Comparison of ENCODE assay signal across 17 cellular contexts in the genomic region with DNA sequence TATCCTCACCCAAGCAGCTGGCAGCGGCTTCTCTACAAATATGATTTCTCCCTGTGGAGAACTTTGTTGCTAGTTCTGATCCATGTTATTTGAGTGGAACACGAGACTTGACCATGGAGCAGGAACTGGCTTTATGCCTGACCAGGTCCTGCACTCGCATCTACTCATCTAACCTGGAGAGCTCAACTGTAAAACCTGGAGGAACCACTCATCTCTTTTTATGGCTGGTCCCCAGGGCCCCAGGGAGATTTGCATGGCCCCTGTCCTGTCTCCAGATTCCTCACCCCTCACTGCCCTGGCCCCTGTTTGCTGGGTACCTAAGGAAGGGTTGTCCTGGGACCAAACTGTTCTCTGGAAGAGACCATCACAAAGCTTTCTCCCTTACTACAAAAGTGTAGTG. TPM values are rescaled to one million over a fixed set of nuclear protein-coding genes. Genes with fewer than 3 reads are reported as not detected.
A peak's percentile ranks its signal among the peaks of the same experiment; 100 is the strongest.
DNase-seq lines count a peak whose midpoint lies in the region; ATAC-seq, FAIRE-seq and TF ChIP-seq lines count a peak whose summit lies in the region.
"Had no signal": no experiment of that assay in that cellular context is flagged by ENCODE, and none has a peak within 500 bp of the region (broad histone marks: within the 10 kb centered on the region; RNA-seq: fewer than 3 reads in every experiment).

No MANE protein-coding gene starts in this region.

- H3K23ac ChIP-seq in trophoblast cell (ENCODE audit: low read length): no peak overlapping the region

- H2AFZ ChIP-seq in astrocyte (ENCODE audit: low read depth, low read length) (no peak overlapping the region), trophoblast cell (ENCODE audit: insufficient read depth, low read length, poor library complexity) (no peak overlapping the region)

- no peak overlapping the region for H2AK5ac ChIP-seq in trophoblast cell (ENCODE audit: low read length)

- no peak overlapping the region for H4K91ac ChIP-seq in trophoblast cell (ENCODE audit: low read depth, low read length)

- H2BK12ac ChIP-seq in trophoblast cell (ENCODE audit: low read length): no peak overlapping the region

- H3K4me3 Mint-ChIP-seq in astrocyte (ENCODE audit: unreplicated experiment): peak overlapping the region; percentile 57
- no peak overlapping the region for H3K4me3 Mint-ChIP-seq in chondrocyte (ENCODE audit: unreplicated experiment)
- H3K4me3 Mint-ChIP-seq: dendritic cell treated with granulocyte-macrophage colony-stimulating factor and Interleukin-4, amounts not matched to agents 40 ng/mL and 50 ng/mL, for 4 days had no signal

- H3K9me3 Mint-ChIP-seq in astrocyte (ENCODE audit: unreplicated experiment) (peaks cover 4% of the 10 kb centered on the region), chondrocyte (ENCODE audit: low read depth) (peaks cover 9% of the 10 kb centered on the region)
- H3K9me3 Mint-ChIP-seq: dendritic cell treated with granulocyte-macrophage colony-stimulating factor and Interleukin-4, amounts not matched to agents 40 ng/mL and 50 ng/mL, for 4 days had no signal

- no peak overlapping the region for H3K14ac ChIP-seq in trophoblast cell (ENCODE audit: low read length)

- no peak overlapping the region for H3K4me2 ChIP-seq in astrocyte (ENCODE audit: low read length)
- H3K4me2 ChIP-seq in trophoblast cell (ENCODE audit: low read length): no peak overlapping the region

- H3K27ac ChIP-seq in astrocyte (ENCODE audit: low read depth, low read length) (no peak overlapping the region), trophoblast cell (ENCODE audit: low read depth, low read length) (no peak overlapping the region)
- H3K27ac ChIP-seq: heart right ventricle, SK-N-MC had no signal

- peaks cover 13% of the 10 kb centered on the region for H3K4me1 Mint-ChIP-seq in astrocyte (ENCODE audit: low read depth, unreplicated experiment)
- H3K4me1 Mint-ChIP-seq in chondrocyte (ENCODE audit: low read depth): peaks cover 49% of the 10 kb centered on the region

- no peak overlapping the region for H4K8ac ChIP-seq in trophoblast cell (ENCODE audit: low read depth, low read length)

- no CpG with 5 or more reads among the region's 3 CpGs for WGBS in trophoblast cell (ENCODE audit: extremely low coverage, insufficient coverage, insufficient read length)

- no peak for DNase-seq in astrocyte (ENCODE audit: low read depth)
- DNase-seq in trophoblast cell: no peak
- no peak for DNase-seq in foreskin fibroblast
- no peak for DNase-seq in activated CD8-positive, alpha-beta memory T cell treated with anti-CD3 and anti-CD28 coated beads, Interleukin-2, amount 50 U/mL, for 48 hours
- no peak for DNase-seq in epidermal melanocyte (ENCODE audit: insufficient read length, low spot score)
- no peak for DNase-seq in chondrocyte (ENCODE audit: low spot score)
- DNase-seq: activated effector memory CD4-positive, alpha-beta T cell treated with anti-CD3 and anti-CD28 coated beads, Interleukin-2, amount 50 U/mL, for 16 hours; DMS 273 treated with DMSO at 0.1 percent for 48 hours had no signal

- TF ChIP-seq CTCF in astrocyte (IDR thresholded peaks at IDR 0.05; ENCODE audit: insufficient read depth, low read depth, low read length) (no peak), foreskin fibroblast (IDR thresholded peaks at IDR 0.05; ENCODE audit: low read depth, low read length) (no peak), chondrocyte (IDR thresholded peaks at IDR 0.05) (no peak)

- peaks cover 6% of the 10 kb centered on the region for H3K79me1 ChIP-seq in trophoblast cell (ENCODE audit: low read length)

- H3K27ac Mint-ChIP-seq in astrocyte (ENCODE audit: unreplicated experiment): no peak overlapping the region
- H3K27ac Mint-ChIP-seq in chondrocyte (ENCODE audit: unreplicated experiment): no peak overlapping the region
- H3K27ac Mint-ChIP-seq: IgD-negative memory B cell had no signal

- peak overlapping the region; percentile 90 for H3K4me3 ChIP-seq in astrocyte (ENCODE audit: insufficient read depth, low read depth, low read length)
- no peak overlapping the region for H3K4me3 ChIP-seq in trophoblast cell (ENCODE audit: low read depth, low read length)
- no peak overlapping the region for H3K4me3 ChIP-seq in foreskin fibroblast (ENCODE audit: low read depth in 1 of 2, low read length in 2 of 2)
- H3K4me3 ChIP-seq: mucosa of descending colon had no signal

- H3K18ac ChIP-seq in trophoblast cell (ENCODE audit: low read length): peak overlapping the region; percentile 86

- H3K27me3 Mint-ChIP-seq in astrocyte (ENCODE audit: low read depth, unreplicated experiment) (no peaks in the 10 kb centered on the region), chondrocyte (ENCODE audit: low read depth) (no peaks in the 10 kb centered on the region)

- FAIRE-seq in astrocyte (lab: Jason Lieb, UNC): no peak

- ATAC-seq in GM19043 (IDR thresholded peaks at IDR 0.05; ENCODE audit: low read depth, unreplicated experiment) (peak; percentile 30), HG03139 (IDR thresholded peaks at IDR 0.05; ENCODE audit: unreplicated experiment) (peak; percentile 34)

- no peaks in the 10 kb centered on the region for H3K9me3 ChIP-seq in astrocyte (ENCODE audit: insufficient read depth, low read depth, low read length)
- peaks cover under 1% of the 10 kb centered on the region for H3K9me3 ChIP-seq in trophoblast cell (ENCODE audit: insufficient read depth, low read depth, low read length)
- H3K9me3 ChIP-seq: mucosa of descending colon had no signal

- peaks cover 21% of the 10 kb centered on the region for H4K20me1 ChIP-seq in astrocyte (ENCODE audit: insufficient read depth, low read length)

- H4K12ac ChIP-seq in trophoblast cell (ENCODE audit: low read depth, low read length): peak overlapping the region; percentile 77

- H3K36me3 Mint-ChIP-seq in astrocyte (ENCODE audit: low read depth, unreplicated experiment) (peaks cover 5% of the 10 kb centered on the region), chondrocyte (ENCODE audit: low read depth) (peaks cover 13% of the 10 kb centered on the region)

- H3K79me2 ChIP-seq in astrocyte (ENCODE audit: insufficient read depth, low read length) (peaks cover 71% of the 10 kb centered on the region), trophoblast cell (ENCODE audit: control insufficient read depth, insufficient read depth, low read length, poor library complexity) (peaks cover 8% of the 10 kb centered on the region)

- H3K27me3 ChIP-seq in astrocyte (ENCODE audit: insufficient read depth, low read length) (no peaks in the 10 kb centered on the region), trophoblast cell (ENCODE audit: insufficient read depth, low read length) (no peaks in the 10 kb centered on the region)

- H2BK5ac ChIP-seq in trophoblast cell (ENCODE audit: low read depth, low read length, poor library complexity): no peak overlapping the region

- H3K4me1 ChIP-seq in astrocyte (ENCODE audit: insufficient read depth, low read length): peaks cover 9% of the 10 kb centered on the region
- H3K4me1 ChIP-seq in trophoblast cell (ENCODE audit: control insufficient read depth in 1 of 2, insufficient read depth in 2 of 2, low read length in 2 of 2): peaks cover 4 to 5% of the 10 kb centered on the region in 2 experiments

- H3K36me3 ChIP-seq in astrocyte (ENCODE audit: insufficient read depth, low read length): no peaks in the 10 kb centered on the region
- peaks cover 0 to under 1% of the 10 kb centered on the region in 2 experiments for H3K36me3 ChIP-seq in trophoblast cell (ENCODE audit: control insufficient read depth in 1 of 2, insufficient read depth in 2 of 2, low read length in 2 of 2)

- H3K4ac ChIP-seq in trophoblast cell (ENCODE audit: low read depth, low read length): no peak overlapping the region

- H3K9ac ChIP-seq in astrocyte (ENCODE audit: low read length): no peak overlapping the region
- H3K9ac ChIP-seq in trophoblast cell (ENCODE audit: low read length): no peak overlapping the region

- no peak overlapping the region for H2BK120ac ChIP-seq in trophoblast cell (ENCODE audit: insufficient read depth, low read length, poor library complexity)

RNA-seq across cellular contexts. Expression of a gene that starts 16.0 kb away (rescaled TPM):
- total RNA-seq in astrocyte (90.8 and 97.4 TPM in 2 replicates), chondrocyte (106 to 127 TPM (median 109 TPM) in 3 replicates)
- 89.6 TPM in 2 replicates for polyA plus RNA-seq in trophoblast cell (2013)

RNA-seq across cellular contexts. Expression of a gene that starts 49.1 kb away (rescaled TPM):
- total RNA-seq in astrocyte (not detected in 2 replicates), chondrocyte (not detected in 3 replicates)
- polyA plus RNA-seq in trophoblast cell (2013): not detected in 2 replicates
- total RNA-seq: esophagus mucosa, heart right ventricle, mucosa of descending colon had no signal
- polyA plus RNA-seq: BJ, heart right ventricle, IgD-negative memory B cell had no signal
